Comparison of ENCODE assay signal across 14 cellular contexts in genomic region chr9:121741198-121741918, GRCh38.
DNase-seq lines count a peak whose midpoint lies in the region; ATAC-seq and TF ChIP-seq lines count a peak whose summit lies in the region.
"Had no signal": no experiment of that assay in that cellular context is flagged by ENCODE, and none has a peak within 500 bp of the region (broad histone marks: within the 10 kb centered on the region; RNA-seq: fewer than 3 reads in every experiment).

No MANE protein-coding gene starts in this region.

- no TSS peak for BruUV-seq in Caco-2 (replicated peaks; lab: Mats Ljungman, UMichigan)

- POLR2A ChIA-PET in GM10248 (lab: Yijun Ruan, JAX) = no interaction called here
- POLR2A ChIA-PET in Caco-2 (lab: Charles Lee) = no interaction called here

- H3K4me1 Mint-ChIP-seq in endothelial cell (ENCODE audit: unreplicated experiment) (peaks cover 49% of the 10 kb centered on the region), Caco-2 (ENCODE audit: low read depth, unreplicated experiment) (peaks cover 6% of the 10 kb centered on the region)

- WGBS in psoas muscle, 3 donors = 51 to 69% (median 51%) methylated on average over 11 of the region's 11 CpGs

- peak overlapping the region; percentile 72 for H3K27ac Mint-ChIP-seq in endothelial cell (ENCODE audit: unreplicated experiment)
- H3K27ac Mint-ChIP-seq in Caco-2 (ENCODE audit: unreplicated experiment) = no peak overlapping the region
- H3K27ac Mint-ChIP-seq: activated B cell treated with CpG ODN at 0.5 μM for 24 hours; activated T-cell treated with anti-CD3 and anti-CD28 coated beads, Interleukin-2, amount 50 U/mL, for 24 hours; naive thymus-derived CD8-positive, alpha-beta T cell had no signal

- no peak overlapping the region for H3K4me3 ChIP-seq in psoas muscle
- no peak overlapping the region for H3K4me3 ChIP-seq in Caco-2 (ENCODE audit: low read depth, low read length)
- H3K4me3 ChIP-seq: SJSA1 had no signal

- H3K27ac ChIP-seq in psoas muscle = peak overlapping the region; percentile 87
- H3K27ac ChIP-seq: SJSA1 had no signal

- H3K9me3 Mint-ChIP-seq in endothelial cell (ENCODE audit: unreplicated experiment) (no peaks in the 10 kb centered on the region), Caco-2 (ENCODE audit: unreplicated experiment) (no peaks in the 10 kb centered on the region)
- H3K9me3 Mint-ChIP-seq: activated B cell treated with CpG ODN at 0.5 μM for 24 hours; activated T-cell treated with anti-CD3 and anti-CD28 coated beads, Interleukin-2, amount 50 U/mL, for 24 hours; naive thymus-derived CD8-positive, alpha-beta T cell had no signal

- DNase-seq in GM20000 (ENCODE audit: low spot score) = peak; percentile 47
- DNase-seq in NCI-H510A (lab: John Stamatoyannopoulos, UW) = peak; percentile 23
- no peak for DNase-seq in endothelial cell (ENCODE audit: low spot score)
- DNase-seq in psoas muscle = no peak
- no peak for DNase-seq in GM10248 (ENCODE audit: extremely low spot score)
- DNase-seq in Caco-2 = no peak
- no peak for DNase-seq in stimulated activated naive CD8-positive, alpha-beta T cell treated with anti-CD3 and anti-CD28 coated beads, Interleukin-15, Interleukin-2, amounts not matched to agents 100 U/mL and 50 U/mL, for 24 hours
- DNase-seq in germinal center (ENCODE audit: low spot score) = no peak
- DNase-seq: activated B cell treated with CpG ODN at 0.5 μM for 24 hours; activated T-cell treated with anti-CD3 and anti-CD28 coated beads, Interleukin-2, amount 50 U/mL, for 24 hours; H7; naive thymus-derived CD8-positive, alpha-beta T cell had no signal

- H3K9me3 ChIP-seq in psoas muscle (no peaks in the 10 kb centered on the region), Caco-2 (no peaks in the 10 kb centered on the region)
- H3K9me3 ChIP-seq: SJSA1 had no signal

- ATAC-seq in psoas muscle = peak in 3 of 4 donors; percentile 2 to 27 (median 6)
- ATAC-seq in stimulated activated naive CD8-positive, alpha-beta T cell treated with anti-CD3 and anti-CD28 coated beads, Interleukin-15, Interleukin-2, amounts not matched to agents 100 U/mL and 50 U/mL, for 24 hours = no peak
- ATAC-seq: naive thymus-derived CD8-positive, alpha-beta T cell had no signal

- no peak for TF ChIP-seq CTCF in GM20000 (IDR thresholded peaks at IDR 0.05; ENCODE audit: extremely low read depth, missing control alignments)
- no peak for TF ChIP-seq CTCF in endothelial cell (IDR thresholded peaks at IDR 0.05; ENCODE audit: unreplicated experiment)
- TF ChIP-seq CTCF in psoas muscle (IDR thresholded peaks at IDR 0.05) = no peak
- no peak for TF ChIP-seq CTCF in GM10248 (IDR thresholded peaks at IDR 0.05; ENCODE audit: control extremely low read depth, extremely low read depth, low read depth, missing control alignments)
- TF ChIP-seq CTCF in Caco-2 (IDR thresholded peaks at IDR 0.05; ENCODE audit: insufficient read depth in 1 of 2, low read depth in 1 of 2, low read length in 1 of 2, severe bottlenecking in 1 of 2, unreplicated experiment in 1 of 2) = no peak

- H3K4me3 Mint-ChIP-seq in endothelial cell (ENCODE audit: unreplicated experiment) = no peak overlapping the region
- H3K4me3 Mint-ChIP-seq in Caco-2 (ENCODE audit: unreplicated experiment) = no peak overlapping the region
- H3K4me3 Mint-ChIP-seq: activated B cell treated with CpG ODN at 0.5 μM for 24 hours; activated T-cell treated with anti-CD3 and anti-CD28 coated beads, Interleukin-2, amount 50 U/mL, for 24 hours; CD14-positive monocyte; naive thymus-derived CD8-positive, alpha-beta T cell had no signal

- H3K27me3 Mint-ChIP-seq in endothelial cell (ENCODE audit: unreplicated experiment) (peaks cover 21% of the 10 kb centered on the region), Caco-2 (ENCODE audit: insufficient read depth, unreplicated experiment) (no peaks in the 10 kb centered on the region)

- intact Hi-C loops in psoas muscle (cut with DNase I) (loop anchor here in 1 of 2 donors (5.0 kb wide), 1 partner anchor 246 kb away; no protein-coding TSS in a partner anchor), Caco-2 (cut with micrococcal nuclease; ENCODE audit: unreplicated experiment) (loop anchor here (5.0 kb wide), 1 partner anchor 191 kb away; no protein-coding TSS in a partner anchor)

- H3K4me1 ChIP-seq in psoas muscle (peaks cover 95% of the 10 kb centered on the region), Caco-2 (peaks cover 46% of the 10 kb centered on the region)

- H3K36me3 Mint-ChIP-seq in endothelial cell (ENCODE audit: low read depth, unreplicated experiment) (peaks cover 3% of the 10 kb centered on the region), Caco-2 (ENCODE audit: insufficient read depth, unreplicated experiment) (no peaks in the 10 kb centered on the region)
- H3K36me3 Mint-ChIP-seq: CD14-positive monocyte; naive thymus-derived CD8-positive, alpha-beta T cell had no signal

- no peaks in the 10 kb centered on the region for H3K27me3 ChIP-seq in psoas muscle (ENCODE audit: insufficient read depth in 3 of 3, low read length in 2 of 3)
- no peaks in the 10 kb centered on the region for H3K27me3 ChIP-seq in Caco-2 (replicated peaks; ENCODE audit: control insufficient read depth, insufficient read depth, low read length)
- H3K27me3 ChIP-seq: SJSA1 had no signal

- CTCF ChIA-PET in GM10248 (lab: Yijun Ruan, JAX) (interaction anchor here (1.4 kb wide), 1 partner anchor 18 kb away, joined by 3 read pairs; no protein-coding TSS in a partner anchor), Caco-2 (lab: Charles Lee) (no interaction called here)

- H3K36me3 ChIP-seq in psoas muscle (ENCODE audit: insufficient read depth in 1 of 2, low read depth in 1 of 2) = no peaks in the 10 kb centered on the region
- H3K36me3 ChIP-seq in Caco-2 (ENCODE audit: control insufficient read depth, insufficient read depth, low read length) = no peaks in the 10 kb centered on the region
- H3K36me3 ChIP-seq: SJSA1 had no signal

Comparison
In these comparisons a context has a peak if more than half of its experiments do, and no peak if none do; other contexts are left out.
1. DNase-seq: peak in GM20000 (single experiment) and NCI-H510A (single experiment); none in endothelial cell (single experiment), psoas muscle (0 of 2), GM10248 (single experiment), Caco-2 (0 of 2), stimulated activated naive CD8-positive, alpha-beta T cell treated with anti-CD3 and anti-CD28 coated beads, Interleukin-15, Interleukin-2, amounts not matched to agents 100 U/mL and 50 U/mL, for 24 hours (single experiment) and germinal center (single experiment).